6 cellular contexts compared by ENCODE assay signal in genomic region chr6:158470023-158470422, GRCh38.
DNase-seq lines count a peak whose midpoint lies in the region; ATAC-seq and TF ChIP-seq lines count a peak whose summit lies in the region.
"Not testable (repeated sequence)": the region's sequence is repeated elsewhere in the genome, so short reads cannot be mapped to it uniquely, and the experiment has no call there.

No MANE protein-coding gene starts in this region.

- H3K36me3 Mint-ChIP-seq in Caco-2 (ENCODE audit: insufficient read depth, unreplicated experiment), result peaks cover 41% of the 10 kb centered on the region
- peaks cover 43% of the 10 kb centered on the region for H3K36me3 Mint-ChIP-seq in endothelial cell (ENCODE audit: low read depth, unreplicated experiment)
- H3K36me3 Mint-ChIP-seq in nephron progenitor cell (ENCODE audit: low read depth), result peaks cover 58% of the 10 kb centered on the region
- peaks cover 33% of the 10 kb centered on the region for H3K36me3 Mint-ChIP-seq in neural crest cell (ENCODE audit: low read depth)
- peaks cover 40 to 55% of the 10 kb centered on the region in 2 donors for H3K36me3 Mint-ChIP-seq in stimulated activated naive B cell treated with anti-CD40 and anti-IgM and Interleukin-4, amounts not matched to agents 10 μg/mL and 1 μg/mL and 100 μg/mL, for 72 hours

- BruUV-seq in Caco-2 (replicated peaks; lab: Mats Ljungman, UMichigan), result not testable (repeated sequence)

- intact Hi-C loops in Caco-2 (cut with micrococcal nuclease; ENCODE audit: unreplicated experiment), result not testable (repeated sequence)

- 0 out of 2 replicates have a peak overlapping the region, but pooled peaks have one; percentile 89 for H3K27ac ChIP-seq in VCaP

- not testable (repeated sequence) for H3K27me3 Mint-ChIP-seq in Caco-2 (ENCODE audit: insufficient read depth, unreplicated experiment); nephron progenitor cell (ENCODE audit: low read depth, poor library complexity); neural crest cell (ENCODE audit: low read depth); stimulated activated naive B cell treated with anti-CD40 and anti-IgM and Interleukin-4, amounts not matched to agents 10 μg/mL and 1 μg/mL and 100 μg/mL, for 72 hours
- peaks cover 16% of the 10 kb centered on the region for H3K27me3 Mint-ChIP-seq in endothelial cell (ENCODE audit: unreplicated experiment)

- H3K27me3 ChIP-seq in Caco-2 (replicated peaks; ENCODE audit: control insufficient read depth, insufficient read depth, low read length), result not testable (repeated sequence)

- not testable (repeated sequence) for ATAC-seq in stimulated activated naive B cell treated with anti-CD40 and anti-IgM and Interleukin-4, amounts not matched to agents 10 μg/mL and 1 μg/mL and 100 μg/mL, for 72 hours (replicated peaks)

- H3K4me3 Mint-ChIP-seq in Caco-2 (ENCODE audit: unreplicated experiment); nephron progenitor cell; neural crest cell; stimulated activated naive B cell treated with anti-CD40 and anti-IgM and Interleukin-4, amounts not matched to agents 10 μg/mL and 1 μg/mL and 100 μg/mL, for 72 hours: not testable (repeated sequence)
- H3K4me3 Mint-ChIP-seq in endothelial cell (ENCODE audit: unreplicated experiment), result peak overlapping the region; percentile 52

- not testable (repeated sequence) for DNase-seq in Caco-2; endothelial cell (ENCODE audit: low spot score); nephron progenitor cell; neural crest cell (ENCODE audit: low read depth, low spot score); stimulated activated naive B cell treated with anti-CD40 and anti-IgM and Interleukin-4, amounts not matched to agents 10 μg/mL and 1 μg/mL and 100 μg/mL, for 72 hours

- TF ChIP-seq CTCF in Caco-2 (IDR thresholded peaks at IDR 0.05; ENCODE audit: insufficient read depth in 1 of 2, low read depth in 1 of 2, low read length in 1 of 2, severe bottlenecking in 1 of 2, unreplicated experiment in 1 of 2); VCaP (conservative IDR thresholded peaks at IDR 0.05); endothelial cell (IDR thresholded peaks at IDR 0.05; ENCODE audit: unreplicated experiment); nephron progenitor cell (IDR thresholded peaks at IDR 0.05); neural crest cell (conservative IDR thresholded peaks at IDR 0.05): not testable (repeated sequence)

- H3K27ac Mint-ChIP-seq in Caco-2 (ENCODE audit: unreplicated experiment), result peak overlapping the region; percentile 36
- H3K27ac Mint-ChIP-seq in endothelial cell (ENCODE audit: unreplicated experiment), result not testable (repeated sequence)
- H3K27ac Mint-ChIP-seq in nephron progenitor cell, result peak overlapping the region; percentile 43
- peak overlapping the region; percentile 85 for H3K27ac Mint-ChIP-seq in neural crest cell (ENCODE audit: unreplicated experiment)
- H3K27ac Mint-ChIP-seq in stimulated activated naive B cell treated with anti-CD40 and anti-IgM and Interleukin-4, amounts not matched to agents 10 μg/mL and 1 μg/mL and 100 μg/mL, for 72 hours, result peak overlapping the region; percentile 15

- H3K4me1 Mint-ChIP-seq in Caco-2 (ENCODE audit: low read depth, unreplicated experiment) (peaks cover 65% of the 10 kb centered on the region), endothelial cell (ENCODE audit: unreplicated experiment) (peaks cover 18% of the 10 kb centered on the region), nephron progenitor cell (peaks cover 43% of the 10 kb centered on the region)
- H3K4me1 Mint-ChIP-seq in neural crest cell, result not testable (repeated sequence)
- H3K4me1 Mint-ChIP-seq in stimulated activated naive B cell treated with anti-CD40 and anti-IgM and Interleukin-4, amounts not matched to agents 10 μg/mL and 1 μg/mL and 100 μg/mL, for 72 hours, result peaks cover 15 to 26% of the 10 kb centered on the region in 2 donors

- H3K9me3 ChIP-seq in Caco-2, result not testable (repeated sequence)

- POLR2A ChIA-PET in Caco-2 (lab: Charles Lee), result not testable (repeated sequence)

- H3K4me1 ChIP-seq in Caco-2, result peaks cover 49% of the 10 kb centered on the region

- CTCF ChIA-PET in Caco-2 (lab: Charles Lee), result not testable (repeated sequence)

- not testable (repeated sequence) for H3K4me3 ChIP-seq in Caco-2 (ENCODE audit: low read depth, low read length)

- H3K9me3 Mint-ChIP-seq in Caco-2 (ENCODE audit: unreplicated experiment), result peaks cover 15% of the 10 kb centered on the region
- H3K9me3 Mint-ChIP-seq in endothelial cell (ENCODE audit: unreplicated experiment); nephron progenitor cell; neural crest cell; stimulated activated naive B cell treated with anti-CD40 and anti-IgM and Interleukin-4, amounts not matched to agents 10 μg/mL and 1 μg/mL and 100 μg/mL, for 72 hours: not testable (repeated sequence)

- H3K36me3 ChIP-seq in Caco-2 (ENCODE audit: control insufficient read depth, insufficient read depth, low read length), result not testable (repeated sequence)
